8 cellular contexts compared by ENCODE assay signal in the genomic region with DNA sequence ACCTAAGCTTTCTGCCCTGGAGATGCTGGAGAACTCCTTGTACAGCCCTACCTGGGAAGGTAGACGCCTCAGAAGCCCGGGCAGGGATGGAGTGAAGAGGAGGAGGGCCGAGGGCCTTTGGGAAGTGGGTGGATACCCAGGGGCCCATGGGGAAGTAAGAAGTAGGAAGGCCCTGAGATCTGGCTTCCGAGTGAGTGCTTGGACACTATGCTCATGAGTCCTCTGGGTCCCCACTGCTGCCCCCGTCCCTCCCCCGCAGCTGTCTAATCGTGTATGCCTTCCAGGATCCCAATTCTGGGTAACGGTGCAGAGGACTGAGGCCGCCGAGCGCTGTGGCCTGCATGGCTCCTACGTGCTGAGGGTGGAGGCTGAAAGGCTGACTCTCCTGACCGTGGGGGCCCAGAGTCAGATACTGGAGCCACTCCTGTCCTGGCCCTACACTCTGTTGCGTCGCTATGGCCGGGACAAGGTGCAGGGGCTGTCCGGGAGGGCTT. TPM values are rescaled to one million over a fixed set of nuclear protein-coding genes. Genes with fewer than 3 reads are reported as not detected.
DNase-seq lines count a peak whose midpoint lies in the region; ATAC-seq and TF ChIP-seq lines count a peak whose summit lies in the region.

No MANE protein-coding gene starts in this region.

- H3K36me3 ChIP-seq in H7 (replicated peaks; ENCODE audit: control insufficient read depth, insufficient read depth, low read length) (no peaks in the 10 kb centered on the region), skeletal muscle tissue (ENCODE audit: control insufficient read depth in 3 of 3, insufficient read depth in 3 of 3, low read length in 3 of 3) (peaks cover 0 to 3% (median 0%) of the 10 kb centered on the region in 3 donors)

- no peak overlapping the region for H3K27ac ChIP-seq in skeletal muscle tissue (ENCODE audit: low read depth, low read length)

- H3K4me3 ChIP-seq in H7 (ENCODE audit: insufficient read depth, low read depth, low read length) (peak overlapping the region; percentile 91), WI38 (ENCODE audit: low read depth, low read length) (peak overlapping the region; percentile 96), iPS-11a (ENCODE audit: low read depth, low read length) (peak overlapping the region; percentile 88), skeletal muscle tissue (ENCODE audit: low read length in 3 of 3) (peak overlapping the region; percentile 75 to 84 (median 78))

- peak overlapping the region in 1 of 3 donors; percentile 69 for H3K9ac ChIP-seq in skeletal muscle tissue (ENCODE audit: low read depth in 1 of 3, low read length in 3 of 3)

- peaks cover 3 to 18% (median 6%) of the 10 kb centered on the region in 3 donors for H3K4me1 ChIP-seq in skeletal muscle tissue (ENCODE audit: control insufficient read depth in 3 of 3, insufficient read depth in 3 of 3, low read length in 3 of 3)

- peaks cover 65% of the 10 kb centered on the region for H3K27me3 ChIP-seq in H7 (ENCODE audit: control insufficient read depth, insufficient read depth, low read length)
- peaks cover 8 to 50% (median 40%) of the 10 kb centered on the region in 3 donors for H3K27me3 ChIP-seq in skeletal muscle tissue (ENCODE audit: control insufficient read depth in 3 of 3, insufficient read depth in 3 of 3, low read length in 3 of 3)

- no peak for ATAC-seq in GM21423 (IDR thresholded peaks at IDR 0.05; ENCODE audit: unreplicated experiment)

- no peaks in the 10 kb centered on the region for H3K9me3 ChIP-seq in skeletal muscle tissue (ENCODE audit: control insufficient read depth in 3 of 3, low read length in 3 of 3)

- TF ChIP-seq CTCF in WI38 (IDR thresholded peaks at IDR 0.05; ENCODE audit: low read depth, low read length): no peak

- no peak for DNase-seq in H7
- DNase-seq in middle frontal gyrus (ENCODE audit: extremely low spot score, low spot score): no peak
- DNase-seq in GM19238 (ENCODE audit: insufficient read length, low spot score): no peak
- DNase-seq in ureter (ENCODE audit: low spot score): no peak

RNA-seq across cellular contexts. Expression of a gene that starts 1.1 kb away (rescaled TPM):
- 4.9 and 6.9 TPM in 2 replicates for total RNA-seq in H7 (2014; rRNA removed; shearing (Covaris generic))
- total RNA-seq in skeletal muscle tissue (12.0 TPM), ureter (11.8 TPM)

RNA-seq across cellular contexts. Expression of a gene that starts 1.9 kb away (rescaled TPM):
- 6.6 and 7.7 TPM in 2 replicates for total RNA-seq in H7 (2014; rRNA removed; shearing (Covaris generic))
- 8.4 TPM for total RNA-seq in skeletal muscle tissue
- total RNA-seq in ureter: 6.4 TPM

RNA-seq across cellular contexts. Expression of a gene that starts 25.9 kb away (rescaled TPM):
- total RNA-seq in H7 (2014; rRNA removed; shearing (Covaris generic)): 27.0 and 39.6 TPM in 2 replicates
- total RNA-seq in skeletal muscle tissue (42.3 TPM), ureter (22.4 TPM)

RNA-seq across cellular contexts. Expression of a gene that starts 26.2 kb away (rescaled TPM):
- total RNA-seq in H7 (2014; rRNA removed; shearing (Covaris generic)): 99.5 and 105 TPM in 2 replicates
- total RNA-seq in skeletal muscle tissue: 57.4 TPM
- 98.5 TPM for total RNA-seq in ureter

RNA-seq across cellular contexts. Expression of a gene that starts 29.6 kb away (rescaled TPM):
- 0.10 and 0.78 TPM in 2 replicates for total RNA-seq in H7 (2014; rRNA removed; shearing (Covaris generic))
- not detected for total RNA-seq in skeletal muscle tissue
- 1.4 TPM for total RNA-seq in ureter
